8 cellular contexts compared by ENCODE assay signal in the genomic region with DNA sequence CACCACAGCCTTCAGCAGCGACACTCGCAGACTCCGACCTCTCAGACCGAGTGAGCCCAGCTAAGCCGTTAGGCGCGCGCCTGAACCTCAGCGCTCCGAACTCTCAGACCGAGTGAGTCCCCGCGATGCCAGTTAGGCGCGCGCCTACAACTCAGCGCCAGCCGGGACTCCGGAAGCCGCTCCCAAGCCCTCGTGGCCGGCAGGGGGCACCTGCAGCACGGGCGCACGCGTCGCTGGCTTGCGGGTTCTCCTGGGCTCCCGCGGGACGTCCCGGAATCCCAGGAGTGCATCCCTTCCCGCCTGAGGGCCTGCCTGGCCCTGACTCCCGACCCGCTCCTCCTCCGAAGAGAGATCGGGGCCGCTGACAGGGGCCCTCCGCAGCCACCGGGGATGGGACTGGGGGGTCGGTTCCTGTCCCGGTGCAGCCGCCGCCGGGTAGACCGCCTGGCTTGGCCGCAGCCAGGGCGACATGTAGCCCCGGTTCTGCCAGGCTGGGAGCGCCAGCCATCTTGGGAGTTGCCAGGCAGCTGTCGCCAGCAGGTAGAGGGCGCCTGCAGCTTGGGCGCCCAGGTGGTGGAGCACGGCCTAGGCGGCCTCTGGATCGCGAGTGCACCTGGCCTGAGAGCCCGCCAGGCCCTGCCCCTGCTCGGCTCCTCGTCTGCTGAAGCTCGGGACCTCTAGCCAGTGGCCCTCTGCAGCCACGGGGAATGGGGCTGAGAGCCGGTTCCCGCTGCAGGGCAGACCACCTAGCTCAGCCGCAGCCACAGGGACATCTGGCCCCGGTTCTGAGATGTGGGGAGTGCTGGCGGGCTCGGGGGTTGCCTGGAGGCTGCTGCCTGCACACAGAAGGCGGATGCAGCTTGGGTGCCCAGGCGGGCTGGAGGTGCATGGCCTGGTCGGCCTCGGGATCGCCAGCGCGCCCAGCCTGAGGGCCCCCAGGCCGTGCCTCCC. TPM values are rescaled to one million over a fixed set of nuclear protein-coding genes. Genes with fewer than 3 reads are reported as not detected.
DNase-seq lines count a peak whose midpoint lies in the region; ATAC-seq and TF ChIP-seq lines count a peak whose summit lies in the region.

A gene (minus strand): TSS at position 114 of the 951 bp plus-strand sequence. CDS start 311 bp downstream, outside the sequence.

- no peak within 1 kb of the TSS for H4K8ac ChIP-seq in IMR-90 (ENCODE audit: low read depth in 2 of 2, low read length in 2 of 2)

- peaks cover 6% of the 10 kb centered on the region for H3K36me3 Mint-ChIP-seq in Caco-2 (ENCODE audit: insufficient read depth, unreplicated experiment)
- H3K36me3 Mint-ChIP-seq in activated naive CD4-positive, alpha-beta T cell treated with anti-CD3 and anti-CD28 coated beads, Interleukin-2, amount 50 U/mL, for 72 hours: peaks cover 5 to 20% of the 10 kb centered on the region in 2 donors
- H3K36me3 Mint-ChIP-seq in type B pancreatic cell: no peaks in the 10 kb centered on the region

- peak within 1 kb of the TSS; percentile 40; the same call in 1 of the 2 replicates for H3K4me2 ChIP-seq in IMR-90 (ENCODE audit: low read depth, low read length)
- peak within 1 kb of the TSS; percentile 53 for H3K4me2 ChIP-seq in osteoblast (ENCODE audit: insufficient read depth, low read length)

- H3K23ac ChIP-seq in IMR-90 (ENCODE audit: low read depth, low read length): no peak within 1 kb of the TSS

- BruUV-seq in Caco-2 (replicated peaks; lab: Mats Ljungman, UMichigan): no TSS peak
- no TSS peak for BruUV-seq in IMR-90 (replicated peaks; lab: Mats Ljungman, UMichigan)

- H3K4me3 Mint-ChIP-seq in Caco-2 (ENCODE audit: unreplicated experiment) (peak within 1 kb of the TSS; percentile 76), type B pancreatic cell (peak within 1 kb of the TSS; percentile 93)

- H3K27me3 ChIP-seq in Caco-2 (replicated peaks; ENCODE audit: control insufficient read depth, insufficient read depth, low read length) (peaks cover 2% of the 10 kb centered on the region), IMR-90 (ENCODE audit: control insufficient read depth, insufficient read depth, low read length) (peaks cover 27% of the 10 kb centered on the region), cardiac muscle cell (peaks cover 65% of the 10 kb centered on the region), osteoblast (ENCODE audit: insufficient read depth, low read length) (peaks cover 49% of the 10 kb centered on the region)

- peak within 1 kb of the TSS; percentile 61 for H3K4me3 ChIP-seq in Caco-2 (ENCODE audit: low read depth, low read length)
- H3K4me3 ChIP-seq in IMR-90 (ENCODE audit: insufficient read depth, low read depth, low read length): peak within 1 kb of the TSS; percentile 17
- peak within 1 kb of the TSS; percentile 67 for H3K4me3 ChIP-seq in cardiac muscle cell
- peak within 1 kb of the TSS; percentile 50 for H3K4me3 ChIP-seq in osteoblast (ENCODE audit: insufficient read depth, low read length)

- no peaks in the 10 kb centered on the region for H3K4me1 Mint-ChIP-seq in Caco-2 (ENCODE audit: low read depth, unreplicated experiment)
- peaks cover 4% of the 10 kb centered on the region for H3K4me1 Mint-ChIP-seq in type B pancreatic cell (ENCODE audit: unreplicated experiment)

- no peak within 1 kb of the TSS for H2BK120ac ChIP-seq in IMR-90 (ENCODE audit: low read depth, low read length)

- peak; percentile 67 for ATAC-seq in GM21423 (IDR thresholded peaks at IDR 0.05; ENCODE audit: unreplicated experiment)
- ATAC-seq in IMR-90 (ENCODE audit: low read depth): peak; percentile 92
- peak; percentile 84 for ATAC-seq in activated naive CD4-positive, alpha-beta T cell treated with anti-CD3 and anti-CD28 coated beads, Interleukin-2, amount 50 U/mL, for 72 hours

- H3K79me2 ChIP-seq in osteoblast (ENCODE audit: insufficient read depth, low read length): no peaks in the 10 kb centered on the region

- H3K27ac ChIP-seq in IMR-90 (ENCODE audit: insufficient read depth, low read length): no peak within 1 kb of the TSS
- H3K27ac ChIP-seq in cardiac muscle cell: no peak within 1 kb of the TSS
- H3K27ac ChIP-seq in osteoblast (ENCODE audit: low read depth, low read length): no peak within 1 kb of the TSS

- H3K18ac ChIP-seq in IMR-90 (ENCODE audit: low read depth, low read length): no peak within 1 kb of the TSS

- dilution Hi-C loops in IMR-90 (cut with HindIII; ENCODE audit: low sequenced_read_pairs, unreplicated experiment): no loop called here

- H3K27me3 Mint-ChIP-seq in Caco-2 (ENCODE audit: insufficient read depth, unreplicated experiment) (peaks cover 17% of the 10 kb centered on the region), type B pancreatic cell (peaks cover 72% of the 10 kb centered on the region)

- TF ChIP-seq CTCF in Caco-2 (IDR thresholded peaks at IDR 0.05; ENCODE audit: insufficient read depth in 1 of 2, low read depth in 1 of 2, low read length in 1 of 2, severe bottlenecking in 1 of 2, unreplicated experiment in 1 of 2) (peak; percentile 60 to 81), IMR-90 (conservative IDR thresholded peaks at IDR 0.05; ENCODE audit: low read depth, low read length) (peak; percentile 55), cardiac muscle cell (IDR thresholded peaks at IDR 0.05; ENCODE audit: low read depth, low read length) (peak; percentile 64), osteoblast (IDR thresholded peaks at IDR 0.05; ENCODE audit: extremely low read depth, low read depth, low read length) (peak; percentile 36), type B pancreatic cell (conservative IDR thresholded peaks at IDR 0.05) (peak; percentile 81)

- no peak within 1 kb of the TSS for H2AK9ac ChIP-seq in IMR-90 (replicated peaks; ENCODE audit: low read depth, low read length, poor library complexity)

- intact Hi-C loops in Caco-2 (cut with micrococcal nuclease; ENCODE audit: unreplicated experiment): no loop called here
- intact Hi-C loops in IMR-90 (cut with micrococcal nuclease): no loop called here

- no peak within 1 kb of the TSS for H3K4ac ChIP-seq in IMR-90 (ENCODE audit: low read depth, low read length)

- no peak for TF ChIP-seq POLR2A in IMR-90 (IDR thresholded peaks at IDR 0.05; ENCODE audit: low read depth, low read length)

- no peaks in the 10 kb centered on the region for H3K9me1 ChIP-seq in IMR-90 (ENCODE audit: insufficient read depth, low read length)

- H3K4me1 ChIP-seq in Caco-2 (no peaks in the 10 kb centered on the region), IMR-90 (ENCODE audit: control insufficient read depth, insufficient read depth, low read length) (no peaks in the 10 kb centered on the region), cardiac muscle cell (ENCODE audit: low read depth) (no peaks in the 10 kb centered on the region), osteoblast (ENCODE audit: insufficient read depth, low read length) (no peaks in the 10 kb centered on the region)

- 3% methylated on average over 43 of the region's 76 CpGs; no CpG with 5 or more reads in 1 of the 2 experiments for WGBS in IMR-90 (ENCODE audit: extremely low coverage in 2 of 2, insufficient read length in 1 of 2), 2 experiments

- peak; percentile 57 for TF ChIP-seq RAD21 in IMR-90 (IDR thresholded peaks at IDR 0.05; ENCODE audit: low read length)

- H2BK15ac ChIP-seq in IMR-90 (ENCODE audit: low read depth, low read length): no peak within 1 kb of the TSS

- no peak within 1 kb of the TSS for H2BK20ac ChIP-seq in IMR-90 (ENCODE audit: low read depth, low read length)

- H3K14ac ChIP-seq in IMR-90 (replicated peaks; ENCODE audit: low read depth, low read length): no peak within 1 kb of the TSS

- no peak within 1 kb of the TSS for H4K91ac ChIP-seq in IMR-90 (ENCODE audit: insufficient read depth, low read depth, low read length)

- DNase-seq in Caco-2 (peak; percentile 81 to 90), IMR-90 (peak; percentile 41), SHP77 (lab: John Stamatoyannopoulos, UW) (peak; percentile 69 to 80), cardiac muscle cell (ENCODE audit: low read depth in 1 of 2, low spot score in 1 of 2) (peak; percentile 66 to 92), osteoblast (ENCODE audit: insufficient read length, low spot score, missing footprints) (peak; percentile 87), type B pancreatic cell (ENCODE audit: extremely low spot score, unreplicated experiment) (peak; percentile 91)
- DNase-seq in activated naive CD4-positive, alpha-beta T cell treated with anti-CD3 and anti-CD28 coated beads, Interleukin-2, amount 50 U/mL, for 72 hours (ENCODE audit: low spot score in 2 of 2): peak; percentile 78 to 85

- H4K20me1 ChIP-seq in IMR-90 (ENCODE audit: insufficient read depth, low read length): no peaks in the 10 kb centered on the region
- no peaks in the 10 kb centered on the region for H4K20me1 ChIP-seq in osteoblast (ENCODE audit: insufficient read depth, low read length)

- H2AFZ ChIP-seq in IMR-90 (replicated peaks; ENCODE audit: low read length, poor library complexity): peak within 1 kb of the TSS; percentile 72
- peak within 1 kb of the TSS; percentile 41 for H2AFZ ChIP-seq in osteoblast (ENCODE audit: low read length)

- H3K79me1 ChIP-seq in IMR-90 (ENCODE audit: low read depth in 1 of 2, low read length in 2 of 2): no peaks in the 10 kb centered on the region

- H2BK5ac ChIP-seq in IMR-90 (ENCODE audit: low read depth, low read length, poor library complexity, severe bottlenecking): no peak within 1 kb of the TSS

- no peak within 1 kb of the TSS for H4K5ac ChIP-seq in IMR-90 (ENCODE audit: low read depth, low read length)

- CTCF ChIA-PET in Caco-2 (lab: Charles Lee): interaction anchor here (0.7 to 1.9 kb wide), 2 partner anchors 52 to 166 kb away, joined by 4 to 7 read pairs; no protein-coding TSS in a partner anchor
- CTCF ChIA-PET in IMR-90 (lab: Yijun Ruan, JAX): interaction anchor here (0.9 kb wide), 1 partner anchor 51 kb away, joined by 3 read pairs; no protein-coding TSS in a partner anchor

- no peak within 1 kb of the TSS for H3K9ac ChIP-seq in IMR-90 (ENCODE audit: low read depth, low read length)

- H2AK5ac ChIP-seq in IMR-90 (ENCODE audit: low read depth, low read length): no peak within 1 kb of the TSS

- H3K56ac ChIP-seq in IMR-90 (ENCODE audit: extremely low read depth, insufficient read depth, low read length): no peak within 1 kb of the TSS

- H3K9me3 ChIP-seq in Caco-2 (peaks cover 6% of the 10 kb centered on the region; the same call in 1 of the 2 replicates), IMR-90 (ENCODE audit: control insufficient read depth, insufficient read depth, low read length) (no peaks in the 10 kb centered on the region; the same call in 1 of the 2 replicates), cardiac muscle cell (ENCODE audit: low read depth) (no peaks in the 10 kb centered on the region), osteoblast (ENCODE audit: low read depth, low read length) (no peaks in the 10 kb centered on the region)

- H3K9me3 Mint-ChIP-seq in Caco-2 (ENCODE audit: unreplicated experiment): peaks cover 5% of the 10 kb centered on the region
- H3K9me3 Mint-ChIP-seq in activated naive CD4-positive, alpha-beta T cell treated with anti-CD3 and anti-CD28 coated beads, Interleukin-2, amount 50 U/mL, for 72 hours: peaks cover 0 to 10% of the 10 kb centered on the region in 2 donors
- peaks cover 9% of the 10 kb centered on the region for H3K9me3 Mint-ChIP-seq in type B pancreatic cell

- H3K36me3 ChIP-seq in Caco-2 (ENCODE audit: control insufficient read depth, insufficient read depth, low read length) (no peaks in the 10 kb centered on the region), IMR-90 (ENCODE audit: control insufficient read depth, insufficient read depth, low read length) (no peaks in the 10 kb centered on the region), cardiac muscle cell (no peaks in the 10 kb centered on the region), osteoblast (ENCODE audit: insufficient read depth, low read length) (no peaks in the 10 kb centered on the region)

- POLR2A ChIA-PET in Caco-2 (lab: Charles Lee): interaction anchor here (0.7 kb wide), 1 partner anchor 186 kb away, joined by 5 read pairs; no protein-coding TSS in a partner anchor
- POLR2A ChIA-PET in IMR-90 (lab: Charles Lee; ENCODE audit: unreplicated experiment): no interaction called here

- H3K27ac Mint-ChIP-seq in Caco-2 (ENCODE audit: unreplicated experiment) (peak within 1 kb of the TSS; percentile 48), type B pancreatic cell (no peak within 1 kb of the TSS)
- H3K27ac Mint-ChIP-seq in activated naive CD4-positive, alpha-beta T cell treated with anti-CD3 and anti-CD28 coated beads, Interleukin-2, amount 50 U/mL, for 72 hours: peak within 1 kb of the TSS; percentile 86 to 94

- in situ Hi-C loops in IMR-90 (cut with MboI; ENCODE audit: low sequenced_read_pairs): loop anchor here (10.0 kb wide), 1 partner anchor 64 kb away; no protein-coding TSS in a partner anchor

RNA-seq across cellular contexts. Expression of the gene that starts here (rescaled TPM):
- total RNA-seq in Caco-2 (2022) (0.16 and 2.6 TPM in 2 replicates), IMR-90 (2012; rRNA removed) (not detected in 2 replicates), cardiac muscle cell (0.88 and 3.7 TPM in 2 replicates), osteoblast (under 0.01 TPM in 1 of 2 replicates, not detected in the other), type B pancreatic cell (ENCODE audit: low replicate concordance) (4.3 and 7.1 TPM in 2 replicates)
- polyA plus RNA-seq in IMR-90 (2012; rRNA removed) (not detected in 2 replicates), cardiac muscle cell (5.0 and 10.3 TPM in 2 replicates)
- not detected in 2 replicates for polyA plus RNA-seq in IMR-90 (2012; cell fraction: cytosol; rRNA removed)
- polyA plus RNA-seq in IMR-90 (2012; cell fraction: nucleus; rRNA removed; ENCODE audit: low replicate concordance): 0.06 TPM in 1 of 2 replicates, not detected in the other
- 10 to 100 TPM in 1 of 2 donors, 1 to 10 TPM in 1; 9.1 to 15.2 TPM for total RNA-seq in activated naive CD4-positive, alpha-beta T cell treated with anti-CD3 and anti-CD28 coated beads, Interleukin-2, amount 50 U/mL, for 72 hours

Comparison
In these comparisons a context has a peak if more than half of its experiments do, and no peak if none do; other contexts are left out.
1. Peak in DNase-seq, ATAC-seq, H3K4me3 ChIP-seq and H3K4me2 ChIP-seq in IMR-90; RNA of the gene not detected or under 1 TPM.
2. Peak in DNase-seq, H3K4me3 ChIP-seq and H3K4me2 ChIP-seq in osteoblast; RNA of the gene not detected or under 1 TPM.
3. DNase-seq: peak in every context shown above with its lines; median percentile 91 in type B pancreatic cell; 87 in osteoblast; 86 in Caco-2; 82 in activated naive CD4-positive, alpha-beta T cell treated with anti-CD3 and anti-CD28 coated beads, Interleukin-2, amount 50 U/mL, for 72 hours; 79 in cardiac muscle cell; 74 in SHP77; 41 in IMR-90.
4. H3K4me3 ChIP-seq: peak in every context shown above with its lines; median percentile 67 in cardiac muscle cell; 61 in Caco-2; 50 in osteoblast; 17 in IMR-90.